14 cellular contexts compared by ENCODE assay signal in the genomic region with DNA sequence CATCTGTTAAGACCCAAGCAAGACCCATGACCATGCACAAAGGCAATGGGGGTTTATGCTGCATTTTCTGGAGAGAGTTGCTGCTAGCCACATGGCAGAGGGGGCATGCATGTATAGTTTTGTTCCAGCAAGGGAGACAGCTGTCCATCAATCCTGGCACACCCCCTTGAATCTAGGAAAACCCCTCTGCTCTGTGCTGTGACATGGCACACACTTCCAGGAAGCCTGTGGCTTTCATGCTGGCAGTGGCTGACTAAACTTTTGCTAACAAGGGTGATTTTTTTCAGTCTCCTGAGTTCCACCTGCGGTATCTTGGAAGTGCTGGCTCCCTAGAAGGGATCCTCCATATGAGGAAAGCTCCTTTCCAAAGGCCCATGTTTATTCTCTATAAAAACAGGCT. TPM values are rescaled to one million over a fixed set of nuclear protein-coding genes. Genes with fewer than 3 reads are reported as not detected.
DNase-seq lines count a peak whose midpoint lies in the region; ATAC-seq and TF ChIP-seq lines count a peak whose summit lies in the region.
"Had no signal": no experiment of that assay in that cellular context is flagged by ENCODE, and none has a peak within 500 bp of the region (broad histone marks: within the 10 kb centered on the region; RNA-seq: fewer than 3 reads in every experiment).

No MANE protein-coding gene starts in this region.

- no peaks in the 10 kb centered on the region for H3K36me3 Mint-ChIP-seq in Caco-2 (ENCODE audit: insufficient read depth, unreplicated experiment)
- H3K36me3 Mint-ChIP-seq: CD14-positive monocyte; CD8-positive, alpha-beta T cell had no signal

- no peaks in the 10 kb centered on the region for H3K9me3 ChIP-seq in BLaER1
- H3K9me3 ChIP-seq in Caco-2, result no peaks in the 10 kb centered on the region
- H3K9me3 ChIP-seq in esophagus muscularis mucosa, result no peaks in the 10 kb centered on the region
- H3K9me3 ChIP-seq: A549, BE2C had no signal

- H3K27ac ChIP-seq in BLaER1 (no peak overlapping the region), esophagus muscularis mucosa (replicated peaks in 1 of 4) (no peak overlapping the region)
- H3K27ac ChIP-seq: A549 had no signal

- DNase-seq in Caco-2 (no peak), esophagus muscularis mucosa (ENCODE audit: extremely low spot score) (peak; percentile 80), DMS53 (lab: John Stamatoyannopoulos, UW) (no peak), NCI-H1930 (lab: John Stamatoyannopoulos, UW) (no peak), amygdala (lab: John Stamatoyannopoulos, UW) (no peak), SIG-M5 treated with dmso at 0.1 percent for 504 hours (lab: John Stamatoyannopoulos, UW; ENCODE audit: unreplicated experiment) (no peak)
- DNase-seq: BE2C had no signal

- H3K4me1 Mint-ChIP-seq in Caco-2 (ENCODE audit: low read depth, unreplicated experiment), result peaks cover 58% of the 10 kb centered on the region

- peak; percentile 58 for ATAC-seq in GM21423 (IDR thresholded peaks at IDR 0.05; ENCODE audit: unreplicated experiment)
- ATAC-seq: A549; CD8-positive, alpha-beta T cell; K562 had no signal

- H3K27ac Mint-ChIP-seq in Caco-2 (ENCODE audit: unreplicated experiment), result peak overlapping the region; percentile 59
- H3K27ac Mint-ChIP-seq: CD14-positive monocyte; CD8-positive, alpha-beta T cell had no signal

- H3K4me1 ChIP-seq in BLaER1 (peaks cover 9% of the 10 kb centered on the region; the same call in 1 of the 2 replicates), Caco-2 (peaks cover 58% of the 10 kb centered on the region), esophagus muscularis mucosa (peaks cover 0 to 4% (median 1%) of the 10 kb centered on the region in 4 donors)
- H3K4me1 ChIP-seq: A549, BE2C had no signal

- no peaks in the 10 kb centered on the region for H3K9me3 Mint-ChIP-seq in Caco-2 (ENCODE audit: unreplicated experiment)
- H3K9me3 Mint-ChIP-seq: CD14-positive monocyte; CD8-positive, alpha-beta T cell had no signal

- H3K27me3 ChIP-seq in BLaER1 (no peaks in the 10 kb centered on the region), Caco-2 (replicated peaks; ENCODE audit: control insufficient read depth, insufficient read depth, low read length) (no peaks in the 10 kb centered on the region), esophagus muscularis mucosa (peaks cover 0 to 11% (median 0%) of the 10 kb centered on the region in 4 donors)
- H3K27me3 ChIP-seq: BE2C had no signal

- H3K27me3 Mint-ChIP-seq in Caco-2 (ENCODE audit: insufficient read depth, unreplicated experiment), result no peaks in the 10 kb centered on the region

- H3K9ac ChIP-seq in BLaER1, result no peak overlapping the region

- POLR2A ChIA-PET in Caco-2 (lab: Charles Lee), result no interaction called here

- TF ChIP-seq POLR2A in esophagus muscularis mucosa (IDR thresholded peaks at IDR 0.05; ENCODE audit: low read depth), result no peak

- CTCF ChIA-PET in Caco-2 (lab: Charles Lee), result no interaction called here

- H3K36me3 ChIP-seq in BLaER1 (no peaks in the 10 kb centered on the region), Caco-2 (ENCODE audit: control insufficient read depth, insufficient read depth, low read length) (no peaks in the 10 kb centered on the region), esophagus muscularis mucosa (no peaks in the 10 kb centered on the region)
- H3K36me3 ChIP-seq: BE2C had no signal

- TF ChIP-seq EP300 in esophagus muscularis mucosa (IDR thresholded peaks at IDR 0.05), result no peak

- no TSS peak for BruUV-seq in Caco-2 (replicated peaks; lab: Mats Ljungman, UMichigan)

- no peak overlapping the region for H3K4me3 Mint-ChIP-seq in Caco-2 (ENCODE audit: unreplicated experiment)
- H3K4me3 Mint-ChIP-seq: CD14-positive monocyte; CD8-positive, alpha-beta T cell had no signal

- H3K4me3 ChIP-seq in BLaER1 (no peak overlapping the region), Caco-2 (ENCODE audit: low read depth, low read length) (no peak overlapping the region), esophagus muscularis mucosa (no peak overlapping the region)
- H3K4me3 ChIP-seq: A549, K562 had no signal

- whole genome bisulfite sequencing in esophagus muscularis mucosa, result 0% methylated on average over 1 of the region's 1 CpG

- peak overlapping the region; percentile 19; the same call in 1 of the 2 replicates for H3K4me2 ChIP-seq in BLaER1
- H3K4me2 ChIP-seq: A549 had no signal

- TF ChIP-seq CTCF in Caco-2 (IDR thresholded peaks at IDR 0.05; ENCODE audit: insufficient read depth in 1 of 2, low read depth in 1 of 2, low read length in 1 of 2, severe bottlenecking in 1 of 2, unreplicated experiment in 1 of 2) (no peak), esophagus muscularis mucosa (IDR thresholded peaks at IDR 0.05) (no peak)

- intact Hi-C loops in Caco-2 (cut with micrococcal nuclease; ENCODE audit: unreplicated experiment), result no loop called here
- intact Hi-C loops in esophagus muscularis mucosa (cut with DNase I), result no loop called here

- no peaks in the 10 kb centered on the region for H4K20me1 ChIP-seq in BLaER1

RNA-seq across cellular contexts. Expression of gene CST4, which starts 9.1 kb away (rescaled TPM):
- total RNA-seq in Caco-2 (2022), result 2.7 and 4.2 TPM in 2 replicates
- not detected for total RNA-seq in esophagus muscularis mucosa
- total RNA-seq: CD8-positive, alpha-beta T cell; Daoy; K562 had no signal

RNA-seq across cellular contexts. Expression of gene CST1, which starts 52.8 kb away (rescaled TPM):
- total RNA-seq in Caco-2 (2022), result 319 and 499 TPM in 2 replicates
- not detected for total RNA-seq in esophagus muscularis mucosa
- total RNA-seq: CD8-positive, alpha-beta T cell; Daoy; K562 had no signal

Comparison
In these comparisons a context has a peak if more than half of its experiments do, and no peak if none do; other contexts are left out.
1. RNA of gene CST1, which starts 52.8 kb away (total RNA-seq): 319 to 499 TPM in Caco-2; not detected in esophagus muscularis mucosa; every median in the first group is over 100 times any median in the second.